ENCODE assay signal across 9 cellular contexts in genomic region chr16:11076259-11077018, GRCh38.
DNase-seq lines count a peak whose midpoint lies in the region; ATAC-seq and TF ChIP-seq lines count a peak whose summit lies in the region.
"Had no signal": no experiment of that assay in that cellular context is flagged by ENCODE, and none has a peak within 500 bp of the region (broad histone marks: within the 10 kb centered on the region; RNA-seq: fewer than 3 reads in every experiment).

No MANE protein-coding gene starts in this region.

- POLR2A ChIA-PET in activated B cell treated with CpG ODN at 0.5 μM for 24 hours (lab: Charles Lee) (interaction anchor here (0.5 to 5.4 kb wide), 17 partner anchors 9 to 251 kb away, joined by 3 to 78 read pairs (median 5); partner anchors contain the start of gene SOCS1), PC-3 (lab: Charles Lee; ENCODE audit: unreplicated experiment) (no interaction called here)

- H3K36me3 ChIP-seq in PC-3 (ENCODE audit: low read depth, low read length): no peaks in the 10 kb centered on the region
- no peaks in the 10 kb centered on the region for H3K36me3 ChIP-seq in testis (ENCODE audit: low read depth, missing control alignments)
- peaks cover 7% of the 10 kb centered on the region for H3K36me3 ChIP-seq in MG63

- DNase-seq in activated B cell treated with CpG ODN at 0.5 μM for 24 hours: no peak
- DNase-seq in natural killer cell: no peak
- DNase-seq in PC-3: no peak
- no peak for DNase-seq in testis
- DNase-seq in foreskin fibroblast: no peak
- no peak for DNase-seq in MG63

- peak overlapping the region; percentile 95 for H3K27ac Mint-ChIP-seq in activated B cell treated with CpG ODN at 0.5 μM for 24 hours
- peak overlapping the region in 1 of 2 donors; percentile 31 for H3K27ac Mint-ChIP-seq in natural killer cell

- no peak overlapping the region for H3K4me2 ChIP-seq in PC-3 (ENCODE audit: low read length)

- ATAC-seq in GM18517 (IDR thresholded peaks at IDR 0.05; ENCODE audit: unreplicated experiment): peak; percentile 52
- ATAC-seq in HG02678 (IDR thresholded peaks at IDR 0.05; ENCODE audit: unreplicated experiment): peak; percentile 55
- peak; percentile 70 for ATAC-seq in activated B cell treated with CpG ODN at 0.5 μM for 24 hours (ENCODE audit: low read depth)
- peak in 2 of 3 donors; percentile 42 to 47 for ATAC-seq in natural killer cell
- no peak for ATAC-seq in PC-3
- ATAC-seq: HCT116 had no signal

- no peak for TF ChIP-seq POLR2A in testis (IDR thresholded peaks at IDR 0.05)

- H3K36me3 Mint-ChIP-seq in activated B cell treated with CpG ODN at 0.5 μM for 24 hours (ENCODE audit: low read depth): peaks cover 35% of the 10 kb centered on the region
- peaks cover 2% of the 10 kb centered on the region for H3K36me3 Mint-ChIP-seq in natural killer cell

- H3K9me3 ChIP-seq in PC-3 (ENCODE audit: low read length): no peaks in the 10 kb centered on the region
- no peaks in the 10 kb centered on the region for H3K9me3 ChIP-seq in testis
- H3K9me3 ChIP-seq in MG63: no peaks in the 10 kb centered on the region

- no peaks in the 10 kb centered on the region for H3K9me3 Mint-ChIP-seq in activated B cell treated with CpG ODN at 0.5 μM for 24 hours
- H3K9me3 Mint-ChIP-seq in natural killer cell: no peaks in the 10 kb centered on the region

- CTCF ChIA-PET in activated B cell treated with CpG ODN at 0.5 μM for 24 hours (lab: Charles Lee): interaction anchor here (0.9 to 3.1 kb wide), 6 partner anchors 12 to 280 kb away, joined by 3 to 14 read pairs (median 4); partner anchors contain the start of gene SOCS1
- CTCF ChIA-PET in PC-3 (lab: Charles Lee): no interaction called here

- peaks cover 25% of the 10 kb centered on the region for H3K4me1 ChIP-seq in PC-3 (ENCODE audit: insufficient read depth, low read length)
- H3K4me1 ChIP-seq in testis: peaks cover 10% of the 10 kb centered on the region

- intact Hi-C loops in activated B cell treated with CpG ODN at 0.5 μM for 24 hours (cut with micrococcal nuclease) (loop anchor here (1.0 to 5.0 kb wide), 3 partner anchors 180 to 286 kb away; partner anchors contain the start of gene SOCS1), natural killer cell (cut with micrococcal nuclease) (no loop called here), PC-3 (cut with micrococcal nuclease) (no loop called here), testis (cut with DNase I; ENCODE audit: low total_unique reads) (no loop called here)

- H3K79me2 ChIP-seq in PC-3 (ENCODE audit: low read length): no peaks in the 10 kb centered on the region

- H3K4me1 Mint-ChIP-seq in activated B cell treated with CpG ODN at 0.5 μM for 24 hours (peaks cover 83% of the 10 kb centered on the region), natural killer cell (peaks cover 15 to 18% of the 10 kb centered on the region in 2 donors)

- no peak for TF ChIP-seq CTCF in activated B cell treated with CpG ODN at 0.5 μM for 24 hours (IDR thresholded peaks at IDR 0.05)
- TF ChIP-seq CTCF in natural killer cell (IDR thresholded peaks at IDR 0.05): no peak
- TF ChIP-seq CTCF in PC-3 (conservative IDR thresholded peaks at IDR 0.05; ENCODE audit: low read depth, low read length): no peak
- TF ChIP-seq CTCF in testis (IDR thresholded peaks at IDR 0.05): no peak
- no peak for TF ChIP-seq CTCF in foreskin fibroblast (IDR thresholded peaks at IDR 0.05; ENCODE audit: low read depth, low read length)

- H3K27ac ChIP-seq in PC-3 (ENCODE audit: low read length) (no peak overlapping the region), testis (no peak overlapping the region)

- H3K27me3 ChIP-seq in PC-3 (ENCODE audit: low read length): no peaks in the 10 kb centered on the region
- no peaks in the 10 kb centered on the region for H3K27me3 ChIP-seq in testis
- no peaks in the 10 kb centered on the region for H3K27me3 ChIP-seq in MG63

- no peaks in the 10 kb centered on the region for H4K20me1 ChIP-seq in PC-3 (ENCODE audit: low read length)

- H3K4me3 ChIP-seq in PC-3 (ENCODE audit: low read length) (no peak overlapping the region), testis (no peak overlapping the region), foreskin fibroblast (ENCODE audit: low read depth in 1 of 2, low read length in 2 of 2) (no peak overlapping the region), MG63 (no peak overlapping the region)

- H3K4me3 Mint-ChIP-seq in activated B cell treated with CpG ODN at 0.5 μM for 24 hours (peak overlapping the region; percentile 51), natural killer cell (no peak overlapping the region)

- BruUV-seq in PC-3 (replicated peaks; lab: Mats Ljungman, UMichigan): no TSS peak

- H3K9me2 ChIP-seq in PC-3 (replicated peaks; ENCODE audit: low read length): no peaks in the 10 kb centered on the region

- H3F3A ChIP-seq in PC-3 (ENCODE audit: low read length, unreplicated experiment): no peaks in the 10 kb centered on the region

- WGBS in testis, 2 donors: 78 to 85% methylated on average over 10 to 13 of the region's 13 CpGs

- no peak overlapping the region for H2AFZ ChIP-seq in PC-3 (ENCODE audit: low read length)

- no peaks in the 10 kb centered on the region for H3K27me3 Mint-ChIP-seq in activated B cell treated with CpG ODN at 0.5 μM for 24 hours
- no peaks in the 10 kb centered on the region for H3K27me3 Mint-ChIP-seq in natural killer cell (ENCODE audit: low read depth in 2 of 2)

- H3K9ac ChIP-seq in PC-3 (ENCODE audit: low read length): no peak overlapping the region
